25 cellular contexts compared by ENCODE assay signal in the genomic region with DNA sequence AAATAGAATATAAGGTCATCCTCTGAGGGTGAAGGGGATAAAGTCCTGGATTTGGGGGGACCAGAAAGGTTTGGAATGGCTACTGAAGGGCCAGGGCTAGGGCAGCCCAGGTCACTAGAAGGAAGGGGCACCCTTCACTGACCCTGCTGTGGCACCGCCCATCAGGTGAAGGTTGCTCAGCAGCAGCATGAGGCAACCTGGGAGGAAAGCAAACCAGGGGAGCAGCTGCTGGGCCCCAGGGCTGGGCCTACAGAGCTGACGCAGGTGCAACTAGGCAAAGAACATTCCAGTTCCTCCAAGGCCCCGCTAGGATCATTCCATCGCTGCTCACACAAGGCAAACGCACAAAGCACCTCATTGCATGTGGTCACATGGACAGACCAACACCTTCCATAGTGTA.
"Had no signal": no experiment of that assay in that cellular context is flagged by ENCODE, and none has a peak within 500 bp of the region (broad histone marks: within the 10 kb centered on the region; RNA-seq: fewer than 3 reads in every experiment).

No MANE protein-coding gene starts in this region.

- H3K4me3 ChIP-seq: body of pancreas, left ventricle myocardium inferior, thyroid gland had no signal

- H3K36me3 ChIP-seq: thyroid gland had no signal

- H3K27ac ChIP-seq: body of pancreas, left ventricle myocardium inferior, thyroid gland had no signal

- H3K9me3 ChIP-seq: body of pancreas, heart right ventricle, left ventricle myocardium inferior, thyroid gland had no signal

- H3K27me3 ChIP-seq: body of pancreas, dorsolateral prefrontal cortex, heart right ventricle, thyroid gland had no signal

- H3K36me3 Mint-ChIP-seq: natural killer cell had no signal

- H3K4me3 Mint-ChIP-seq: activated CD8-positive, alpha-beta T cell treated with anti-CD3 and anti-CD28 coated beads for 36 hours; activated naive CD4-positive, alpha-beta T cell treated with anti-CD3 and anti-CD28 coated beads for 36 hours; activated T-cell treated with anti-CD3 and anti-CD28 coated beads, Interleukin-2, amount 50 U/mL, for 24 hours; immature natural killer cell; natural killer cell had no signal

- DNase-seq: activated B cell treated with CpG ODN at 0.5 μM for 24 hours; activated CD4-positive, alpha-beta T cell treated with anti-CD3 and anti-CD28 coated beads for 48 hours; activated CD8-positive, alpha-beta T cell treated with anti-CD3 and anti-CD28 coated beads for 36 hours; activated naive CD4-positive, alpha-beta T cell treated with anti-CD3 and anti-CD28 coated beads for 36 hours; activated T-cell treated with anti-CD3 and anti-CD28 coated beads, Interleukin-2, amount 50 U/mL, for 24 hours; body of pancreas; caudate nucleus; dorsolateral prefrontal cortex; heart right ventricle; immature natural killer cell; kidney glomerular epithelial cell; left ventricle myocardium inferior; mesenchymal stem cell; natural killer cell; occipital lobe; posterior cingulate gyrus; retina; stimulated activated CD4-positive, alpha-beta T cell treated with anti-CD3 and anti-CD28 coated beads, Interleukin-12 subunit alpha, Interleukin-12 subunit beta, amount 100 ng/mL, for 4 hours; stimulated activated CD4-positive, alpha-beta T cell treated with anti-CD3 and anti-CD28 coated beads, Interleukin-1b, Interleukin-23, amount 100 ng/mL, for 48 hours; stimulated activated CD8-positive, alpha-beta memory T cell treated with anti-CD3 and anti-CD28 coated beads, Interleukin-4, amount 100 ng/mL, for 48 hours; stimulated activated naive CD4-positive, alpha-beta T cell treated with Interleukin-2 at 50 U/mL for 16 hours; T-helper 17 cell; thyroid gland had no signal

- H3K27ac Mint-ChIP-seq: activated CD8-positive, alpha-beta T cell treated with anti-CD3 and anti-CD28 coated beads for 36 hours; activated naive CD4-positive, alpha-beta T cell treated with anti-CD3 and anti-CD28 coated beads for 36 hours; activated T-cell treated with anti-CD3 and anti-CD28 coated beads, Interleukin-2, amount 50 U/mL, for 24 hours; activated T-helper 2 cell treated with anti-CD3 and anti-CD28 coated beads, Interferon-gamma antibody, Interleukin-2, Interleukin-4, amounts not matched to agents 10 μg/mL and 5 μg/mL and 100 μg/mL, durations not matched to agents 14 hours and 24 hours and 36 hours; immature natural killer cell had no signal

- FAIRE-seq: TTC549 had no signal

- ATAC-seq: activated CD8-positive, alpha-beta T cell treated with anti-CD3 and anti-CD28 coated beads for 36 hours; body of pancreas; heart right ventricle; natural killer cell; T-helper 17 cell had no signal

- H3K27me3 Mint-ChIP-seq: activated B cell treated with CpG ODN at 0.5 μM for 24 hours had no signal

- H3K9me3 Mint-ChIP-seq: activated CD8-positive, alpha-beta T cell treated with anti-CD3 and anti-CD28 coated beads for 36 hours; activated naive CD4-positive, alpha-beta T cell treated with anti-CD3 and anti-CD28 coated beads for 36 hours; activated T-cell treated with anti-CD3 and anti-CD28 coated beads, Interleukin-2, amount 50 U/mL, for 24 hours; activated T-helper 2 cell treated with anti-CD3 and anti-CD28 coated beads, Interferon-gamma antibody, Interleukin-2, Interleukin-4, amounts not matched to agents 10 μg/mL and 5 μg/mL and 100 μg/mL, durations not matched to agents 14 hours and 24 hours and 36 hours; immature natural killer cell had no signal
